8 cellular contexts compared by ENCODE assay signal in genomic region chr2:109615637-109616144, GRCh38. TPM values are rescaled to one million over a fixed set of nuclear protein-coding genes. Genes with fewer than 3 reads are reported as not detected.
DNase-seq lines count a peak whose midpoint lies in the region; ATAC-seq, FAIRE-seq and TF ChIP-seq lines count a peak whose summit lies in the region.

No MANE protein-coding gene starts in this region.

- peaks cover 9% of the 10 kb centered on the region for H3K4me1 Mint-ChIP-seq in activated naive CD4-positive, alpha-beta T cell treated with anti-CD3 and anti-CD28 coated beads, Interleukin-2, amount 10 ng/mL, durations not matched to agents 7 days and 5 days

- peaks cover 2% of the 10 kb centered on the region for H3K36me3 Mint-ChIP-seq in activated naive CD4-positive, alpha-beta T cell treated with anti-CD3 and anti-CD28 coated beads, Interleukin-2, amount 10 ng/mL, durations not matched to agents 7 days and 5 days

- H3K27me3 ChIP-seq in lower lobe of right lung (ENCODE audit: low read depth) = no peaks in the 10 kb centered on the region
- H3K27me3 ChIP-seq in tibial nerve = no peaks in the 10 kb centered on the region

- H3K4me1 ChIP-seq in lower lobe of right lung (peaks cover 40% of the 10 kb centered on the region), tibial nerve (peaks cover 0 to 44% (median 16%) of the 10 kb centered on the region in 4 donors)

- H3K27ac ChIP-seq in lower lobe of right lung (no peak overlapping the region), tibial nerve (peak overlapping the region in 3 of 4 donors; percentile 97 to 98 (median 98))

- no peak for TF ChIP-seq EP300 in tibial nerve (IDR thresholded peaks at IDR 0.05)

- FAIRE-seq in frontal cortex (lab: Jason Lieb, UNC) = no peak

- peaks cover 62% of the 10 kb centered on the region for H3K27me3 Mint-ChIP-seq in activated naive CD4-positive, alpha-beta T cell treated with anti-CD3 and anti-CD28 coated beads, Interleukin-2, amount 10 ng/mL, durations not matched to agents 7 days and 5 days

- peak overlapping the region; percentile 55 to 66 for H3K4me3 ChIP-seq in cardiac fibroblast (replicated peaks in 1 of 2; ENCODE audit: low read depth in 2 of 2, low read length in 2 of 2)
- peak overlapping the region; percentile 70 for H3K4me3 ChIP-seq in lower lobe of right lung
- peak overlapping the region; percentile 46 to 86 (median 76) for H3K4me3 ChIP-seq in tibial nerve

- no peak for TF ChIP-seq POLR2A in tibial nerve (IDR thresholded peaks at IDR 0.05)

- H3K36me3 ChIP-seq in lower lobe of right lung = no peaks in the 10 kb centered on the region
- no peaks in the 10 kb centered on the region for H3K36me3 ChIP-seq in tibial nerve

- no peak for DNase-seq in activated naive CD4-positive, alpha-beta T cell treated with anti-CD3 and anti-CD28 coated beads, Interleukin-2, amount 10 ng/mL, durations not matched to agents 7 days and 5 days
- no peak for DNase-seq in activated naive CD4-positive, alpha-beta T cell treated with Interleukin-2 at 50 U/mL for 16 hours
- DNase-seq in cardiac fibroblast (ENCODE audit: low read depth in 2 of 2) (no peak), lower lobe of right lung (no peak), tibial nerve (ENCODE audit: low spot score in 2 of 2) (no peak), frontal cortex (ENCODE audit: low spot score in 2 of 2) (no peak)

- TF ChIP-seq CTCF in cardiac fibroblast (IDR thresholded peaks at IDR 0.05; ENCODE audit: low read depth, low read length) (no peak), lower lobe of right lung (IDR thresholded peaks at IDR 0.05) (no peak), tibial nerve (IDR thresholded peaks at IDR 0.05) (no peak)

- H3K4me3 Mint-ChIP-seq in activated naive CD4-positive, alpha-beta T cell treated with anti-CD3 and anti-CD28 coated beads, Interleukin-2, amount 10 ng/mL, durations not matched to agents 7 days and 5 days = peak overlapping the region; percentile 54

- CTCF ChIA-PET in activated naive CD4-positive, alpha-beta T cell treated with anti-CD3 and anti-CD28 coated beads, Interleukin-2, amount 10 ng/mL, durations not matched to agents 7 days and 5 days (lab: Charles Lee) = no interaction called here

- H3K9me3 Mint-ChIP-seq in activated naive CD4-positive, alpha-beta T cell treated with anti-CD3 and anti-CD28 coated beads, Interleukin-2, amount 10 ng/mL, durations not matched to agents 7 days and 5 days = no peaks in the 10 kb centered on the region

- 58 to 61% methylated on average over 23 to 24 of the region's 24 CpGs for WGBS in tibial nerve, 2 donors

- H3K9me3 ChIP-seq in lower lobe of right lung = no peaks in the 10 kb centered on the region
- no peaks in the 10 kb centered on the region for H3K9me3 ChIP-seq in tibial nerve

- no peak overlapping the region for H3K27ac Mint-ChIP-seq in activated naive CD4-positive, alpha-beta T cell treated with anti-CD3 and anti-CD28 coated beads, Interleukin-2, amount 10 ng/mL, durations not matched to agents 7 days and 5 days

- intact Hi-C loops in lower lobe of right lung (cut with DNase I) = no loop called here

- ATAC-seq in lower lobe of right lung (no peak), HG03045 (IDR thresholded peaks at IDR 0.05; ENCODE audit: unreplicated experiment) (no peak), GM21825 (IDR thresholded peaks at IDR 0.05; ENCODE audit: unreplicated experiment) (no peak)

RNA-seq across cellular contexts. Expression of gene SOWAHC, which starts 1.5 kb away (rescaled TPM):
- total RNA-seq in lower lobe of right lung (20.8 TPM), tibial nerve (10 to 100 TPM; 24.5 to 26.9 (median 25.1) TPM), frontal cortex (33.0 TPM)

RNA-seq across cellular contexts. Expression of gene SEPTIN10, which starts 1.9 kb away (rescaled TPM):
- total RNA-seq in lower lobe of right lung (86.9 TPM), tibial nerve (100 to 1,000 TPM; 104 to 160 (median 118) TPM), frontal cortex (115 TPM)
